27 cellular contexts compared by ENCODE assay signal in the genomic region with DNA sequence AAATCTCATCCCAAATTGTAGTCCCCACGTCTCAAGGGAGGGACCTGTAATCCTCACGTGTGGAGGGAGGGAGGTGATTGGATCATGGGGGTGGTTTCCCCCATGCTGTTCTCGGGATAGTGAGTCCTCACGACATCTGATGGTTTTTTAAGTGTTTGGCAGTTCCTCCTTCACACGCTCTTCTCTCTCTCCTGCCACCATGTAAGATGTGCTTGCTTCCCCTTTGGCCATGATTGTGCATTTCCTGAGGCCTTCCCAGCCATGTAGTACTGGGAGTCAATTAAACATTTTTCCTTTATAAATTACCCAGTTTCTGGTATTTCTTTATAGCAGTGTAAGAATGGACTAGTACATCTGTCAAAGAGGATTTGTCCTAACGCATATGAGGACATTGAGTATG.
"Had no signal": no experiment of that assay in that cellular context is flagged by ENCODE, and none has a peak within 500 bp of the region (broad histone marks: within the 10 kb centered on the region; RNA-seq: fewer than 3 reads in every experiment).

No MANE protein-coding gene starts in this region.

- H3K4me3 Mint-ChIP-seq: activated CD4-positive, alpha-beta memory T cell treated with anti-CD3 and anti-CD28 coated beads, Interleukin-2, amount 10 ng/mL, durations not matched to agents 7 days and 5 days; activated CD4-positive, alpha-beta T cell treated with anti-CD3 and anti-CD28 coated beads, Interleukin-2, amount 10 ng/mL, durations not matched to agents 7 days and 5 days; activated T-cell treated with anti-CD3 and anti-CD28 coated beads, Interleukin-2, amount 50 U/mL, for 24 hours; mesothelial cell of epicardium; nephron progenitor cell; stimulated activated memory B cell treated with anti-CD40 and anti-IgM and Interleukin-4, amounts not matched to agents 10 μg/mL and 1 μg/mL and 100 μg/mL, for 72 hours; stimulated activated naive CD8-positive, alpha-beta T cell treated with anti-CD3 and anti-CD28 coated beads, Interleukin-15, amount 100 ng/mL, for 72 hours; T-helper 2 cell treated with Interferon-gamma antibody and Interleukin-4, amounts not matched to agents 5 μg/mL and 100 μg/mL, for 36 hours had no signal

- H3K27ac ChIP-seq: ovary, skin epidermis, thyroid gland had no signal

- H3K4me1 Mint-ChIP-seq: mesothelial cell of epicardium had no signal

- H3K27me3 ChIP-seq: ovary, thyroid gland, upper lobe of left lung had no signal

- H3K27me3 Mint-ChIP-seq: activated CD4-positive, alpha-beta memory T cell treated with anti-CD3 and anti-CD28 coated beads, Interleukin-2, amount 10 ng/mL, durations not matched to agents 7 days and 5 days; activated CD4-positive, alpha-beta T cell treated with anti-CD3 and anti-CD28 coated beads, Interleukin-2, amount 10 ng/mL, durations not matched to agents 7 days and 5 days; activated T-cell treated with anti-CD3 and anti-CD28 coated beads, Interleukin-2, amount 50 U/mL, for 24 hours; naive B cell; stimulated activated memory B cell treated with anti-CD40 and anti-IgM and Interleukin-4, amounts not matched to agents 10 μg/mL and 1 μg/mL and 100 μg/mL, for 72 hours; stimulated activated naive CD8-positive, alpha-beta T cell treated with anti-CD3 and anti-CD28 coated beads, Interleukin-15, amount 100 ng/mL, for 72 hours had no signal

- H3K9me3 Mint-ChIP-seq: activated CD4-positive, alpha-beta memory T cell treated with anti-CD3 and anti-CD28 coated beads, Interleukin-2, amount 10 ng/mL, durations not matched to agents 7 days and 5 days; activated CD4-positive, alpha-beta T cell treated with anti-CD3 and anti-CD28 coated beads, Interleukin-2, amount 10 ng/mL, durations not matched to agents 7 days and 5 days; activated T-cell treated with anti-CD3 and anti-CD28 coated beads, Interleukin-2, amount 50 U/mL, for 24 hours; mesothelial cell of epicardium; naive B cell; nephron progenitor cell; stimulated activated memory B cell treated with anti-CD40 and anti-IgM and Interleukin-4, amounts not matched to agents 10 μg/mL and 1 μg/mL and 100 μg/mL, for 72 hours; stimulated activated naive CD8-positive, alpha-beta T cell treated with anti-CD3 and anti-CD28 coated beads, Interleukin-15, amount 100 ng/mL, for 72 hours; T-helper 2 cell treated with Interferon-gamma antibody and Interleukin-4, amounts not matched to agents 5 μg/mL and 100 μg/mL, for 36 hours had no signal

- H3K36me3 ChIP-seq: ovary, thyroid gland, upper lobe of left lung had no signal

- H3K36me3 Mint-ChIP-seq: mesothelial cell of epicardium, naive B cell had no signal

- DNase-seq: activated CD4-positive, alpha-beta memory T cell treated with anti-CD3 and anti-CD28 coated beads, Interleukin-2, amount 10 ng/mL, durations not matched to agents 7 days and 5 days; activated CD4-positive, alpha-beta T cell treated with anti-CD3 and anti-CD28 coated beads for 1 hour; activated CD4-positive, alpha-beta T cell treated with anti-CD3 and anti-CD28 coated beads, Interleukin-2, amount 10 ng/mL, durations not matched to agents 7 days and 5 days; activated CD8-positive, alpha-beta memory T cell treated with anti-CD3 and anti-CD28 coated beads, Interleukin-2, amount 50 U/mL, for 48 hours; activated gamma-delta T cell treated with Interleukin-2 at 50 U/mL for 16 hours; activated naive CD4-positive, alpha-beta T cell treated with anti-CD3 and anti-CD28 coated beads, Interleukin-2, amount 50 U/mL, for 16 hours; activated T-cell treated with anti-CD3 and anti-CD28 coated beads, Interleukin-2, amount 50 U/mL, for 24 hours; amniotic stem cell; caudate nucleus; head of caudate nucleus; hippocampal formation; left colon; mammary epithelial cell; naive B cell; nephron progenitor cell; ovary; stimulated activated CD4-positive, alpha-beta T cell treated with anti-CD3 and anti-CD28 coated beads, Interleukin-12 subunit alpha, Interleukin-12 subunit beta, amount 100 ng/mL, for 4 hours; stimulated activated CD4-positive, alpha-beta T cell treated with anti-CD3 and anti-CD28 coated beads, Interleukin-4, amount 100 ng/mL, for 24 hours; stimulated activated naive CD8-positive, alpha-beta T cell treated with anti-CD3 and anti-CD28 coated beads, Interleukin-15, amount 100 ng/mL, for 72 hours; substantia nigra; thyroid gland; upper lobe of left lung had no signal

- H3K4me3 ChIP-seq: ovary, skin epidermis, thyroid gland, upper lobe of left lung had no signal

- H3K9me3 ChIP-seq: ovary, thyroid gland, upper lobe of left lung had no signal

- H3K4me1 ChIP-seq: thyroid gland, upper lobe of left lung had no signal

- H3K27ac Mint-ChIP-seq: activated CD4-positive, alpha-beta memory T cell treated with anti-CD3 and anti-CD28 coated beads, Interleukin-2, amount 10 ng/mL, durations not matched to agents 7 days and 5 days; activated CD4-positive, alpha-beta T cell treated with anti-CD3 and anti-CD28 coated beads, Interleukin-2, amount 10 ng/mL, durations not matched to agents 7 days and 5 days; activated T-cell treated with anti-CD3 and anti-CD28 coated beads, Interleukin-2, amount 50 U/mL, for 24 hours; mesothelial cell of epicardium; nephron progenitor cell; progenitor cell of endocrine pancreas; stimulated activated memory B cell treated with anti-CD40 and anti-IgM and Interleukin-4, amounts not matched to agents 10 μg/mL and 1 μg/mL and 100 μg/mL, for 72 hours; stimulated activated naive CD8-positive, alpha-beta T cell treated with anti-CD3 and anti-CD28 coated beads, Interleukin-15, amount 100 ng/mL, for 72 hours; T-helper 2 cell treated with Interferon-gamma antibody and Interleukin-4, amounts not matched to agents 5 μg/mL and 100 μg/mL, for 36 hours had no signal
